ENCODE assay signal across 8 cellular contexts in genomic region chr12:46303039-46303666, GRCh38. TPM values are rescaled to one million over a fixed set of nuclear protein-coding genes. Genes with fewer than 3 reads are reported as not detected.
A peak's percentile ranks its signal among the peaks of the same experiment; 100 is the strongest.
DNase-seq lines count a peak whose midpoint lies in the region; ATAC-seq and TF ChIP-seq lines count a peak whose summit lies in the region.

No MANE protein-coding gene starts in this region.

- H3K36me3 ChIP-seq in BJ (ENCODE audit: control insufficient read depth, insufficient read depth, low read length) (no peaks in the 10 kb centered on the region), cardiac muscle cell (no peaks in the 10 kb centered on the region), smooth muscle cell (ENCODE audit: low read depth) (no peaks in the 10 kb centered on the region), MG63 (no peaks in the 10 kb centered on the region)

- H3K4me3 ChIP-seq in BJ (ENCODE audit: low read depth, low read length) (no peak overlapping the region), cardiac muscle cell (no peak overlapping the region), smooth muscle cell (no peak overlapping the region), MG63 (no peak overlapping the region)

- H3K4me2 ChIP-seq in smooth muscle cell: no peak overlapping the region

- CTCF ChIA-PET in BJ (lab: Yijun Ruan, JAX): interaction anchor here (0.9 to 3.9 kb wide), 6 partner anchors 10 to 178 kb away, joined by 3 to 15 read pairs (median 4); no protein-coding TSS in a partner anchor

- H3K9me3 ChIP-seq in cardiac muscle cell (ENCODE audit: low read depth) (no peaks in the 10 kb centered on the region), smooth muscle cell (replicated peaks; ENCODE audit: low read depth) (no peaks in the 10 kb centered on the region), MG63 (peaks cover 6% of the 10 kb centered on the region; the same call in 1 of the 2 replicates)

- no peak overlapping the region for H3K9ac ChIP-seq in smooth muscle cell (ENCODE audit: low read depth)

- H3K4me1 ChIP-seq in cardiac muscle cell (ENCODE audit: low read depth) (peaks cover 29% of the 10 kb centered on the region), smooth muscle cell (ENCODE audit: low read depth) (no peaks in the 10 kb centered on the region)

- no peak overlapping the region for H2AFZ ChIP-seq in smooth muscle cell (ENCODE audit: low read depth)

- no peak overlapping the region for H3K27ac ChIP-seq in cardiac muscle cell
- no peak overlapping the region for H3K27ac ChIP-seq in smooth muscle cell (ENCODE audit: low read depth)

- TF ChIP-seq CTCF in BJ (IDR thresholded peaks at IDR 0.05; ENCODE audit: insufficient read depth, low read depth, low read length) (peak; percentile 54), cardiac muscle cell (IDR thresholded peaks at IDR 0.05; ENCODE audit: low read depth, low read length) (peak; percentile 55), smooth muscle cell (IDR thresholded peaks at IDR 0.05; ENCODE audit: borderline replicate concordance, insufficient read depth, poor library complexity, severe bottlenecking) (peak; percentile 44)

- no peak for DNase-seq in BJ (ENCODE audit: low read depth)
- DNase-seq in NCI-H460 (ENCODE audit: extremely low read depth, low read depth): peak; percentile 22
- DNase-seq in activated gamma-delta T cell treated with anti-CD3 and anti-CD28 coated beads, Interleukin-2, amount 50 U/mL, for 16 hours (ENCODE audit: low read depth): peak; percentile 32
- peak; percentile 47 to 55 for DNase-seq in cardiac muscle cell (ENCODE audit: low read depth in 1 of 2, low spot score in 1 of 2)
- no peak for DNase-seq in smooth muscle cell (lab: John Stamatoyannopoulos, UW; ENCODE audit: unreplicated experiment)
- no peak for DNase-seq in HK-2 (ENCODE audit: unreplicated experiment)
- no peak for DNase-seq in MG63

- WGBS in smooth muscle cell (ENCODE audit: low lambda C conversion rate): 87% methylated on average over 5 of the region's 5 CpGs

- H3K27me3 ChIP-seq in BJ (ENCODE audit: control insufficient read depth, insufficient read depth, low read length) (peaks cover 2% of the 10 kb centered on the region), cardiac muscle cell (no peaks in the 10 kb centered on the region), smooth muscle cell (ENCODE audit: low read depth) (no peaks in the 10 kb centered on the region), MG63 (no peaks in the 10 kb centered on the region)

- H4K20me1 ChIP-seq in smooth muscle cell (ENCODE audit: low read depth): no peaks in the 10 kb centered on the region

- ATAC-seq in GM18907 (IDR thresholded peaks at IDR 0.05; ENCODE audit: unreplicated experiment): peak; percentile 60

- POLR2A ChIA-PET in BJ (lab: Charles Lee): no interaction called here

- H3F3A ChIP-seq in smooth muscle cell (ENCODE audit: low read depth): no peaks in the 10 kb centered on the region

- no peaks in the 10 kb centered on the region for H3K79me2 ChIP-seq in smooth muscle cell (ENCODE audit: low read depth)

RNA-seq across cellular contexts. Expression of gene SLC38A1, which starts 34.3 kb away (rescaled TPM):
- 76.8 and 139 TPM in 2 replicates for polyA plus RNA-seq in BJ (2011; rRNA removed)
- polyA minus RNA-seq in BJ (2011; rRNA and poly(A)+ RNA removed): 114 and 123 TPM in 2 replicates
- 280 and 305 TPM in 2 replicates for total RNA-seq in NCI-H460 (2014; rRNA removed; shearing (Covaris generic))
- polyA plus RNA-seq in NCI-H460 (2014; cell fraction: nucleus; rRNA removed): 93.7 and 118 TPM in 2 replicates
- 50.8 and 59.6 TPM in 2 replicates for total RNA-seq in cardiac muscle cell
- 54.3 and 62.2 TPM in 2 replicates for polyA plus RNA-seq in cardiac muscle cell
- 64.4 and 85.8 TPM in 2 replicates for total RNA-seq in smooth muscle cell
- polyA plus RNA-seq in smooth muscle cell: 23.5 and 38.5 TPM in 2 replicates
- 54.3 and 61.2 TPM in 2 replicates for total RNA-seq in MG63 (2014; rRNA removed; shearing (Covaris generic); ENCODE audit: low replicate concordance)

Comparison
In these comparisons a context has a peak if more than half of its experiments do, and no peak if none do; other contexts are left out.
1. DNase-seq: peak in NCI-H460 (single experiment), activated gamma-delta T cell treated with anti-CD3 and anti-CD28 coated beads, Interleukin-2, amount 50 U/mL, for 16 hours (single experiment) and cardiac muscle cell (2 of 2); none in BJ (single experiment), smooth muscle cell (single experiment), HK-2 (single experiment) and MG63 (single experiment).
2. Peak in every context shown above with its lines, with median percentiles within 50 percentile points of each other: CTCF ChIP-seq.